In genomic region chr16:37511-37910, GRCh38 we compare ENCODE assay signal across 1 cellular context.
TF ChIP-seq lines count a peak whose summit lies in the region.

No MANE protein-coding gene starts in this region.

TF ChIP-seq in GM23338, 12 proteins besides CTCF, POLR2A, EP300 and RAD21 (continued from another document):
- TF ChIP-seq ZNF462 (CRISPR knock-in tag; IDR thresholded peaks at IDR 0.05) (no peak), ZNF331 (CRISPR knock-in tag; IDR thresholded peaks at IDR 0.05; ENCODE audit: low read depth) (no peak), REST (IDR thresholded peaks at IDR 0.05; ENCODE audit: unreplicated experiment) (no peak), STAT1 (IDR thresholded peaks at IDR 0.05; ENCODE audit: unreplicated experiment) (no peak), POLR2AphosphoS5 (IDR thresholded peaks at IDR 0.05; ENCODE audit: low read depth) (no peak)
